In genomic region chr6:23006656-23007055, GRCh38 we compare ENCODE assay signal across 32 cellular contexts.
"Had no signal": no experiment of that assay in that cellular context is flagged by ENCODE, and none has a peak within 500 bp of the region (broad histone marks: within the 10 kb centered on the region; RNA-seq: fewer than 3 reads in every experiment).

No MANE protein-coding gene starts in this region.

- H3K4me3 ChIP-seq: esophagus squamous epithelium, gastrocnemius medialis, heart left ventricle had no signal

- H3K27ac ChIP-seq: brain microvascular endothelial cell, epithelial cell of prostate, esophagus squamous epithelium, foreskin keratinocyte, gastrocnemius medialis, heart left ventricle, WERI-Rb-1 had no signal

- DNase-seq: activated B cell treated with CpG ODN at 0.5 μM for 24 hours; activated CD4-positive, alpha-beta T cell treated with anti-CD3 and anti-CD28 coated beads for 48 hours; activated CD4-positive, alpha-beta T cell treated with anti-CD3 and anti-CD28 coated beads, Interleukin-2, amount 50 U/mL, for 1 hour; activated CD4-positive, alpha-beta T cell treated with anti-CD3 and anti-CD28 coated beads, Interleukin-2, amount 50 U/mL, for 48 hours; activated CD8-positive, alpha-beta memory T cell treated with anti-CD3 and anti-CD28 coated beads for 24 hours; activated CD8-positive, alpha-beta T cell treated with anti-CD3 and anti-CD28 coated beads for 36 hours; activated effector memory CD4-positive, alpha-beta T cell treated with Interleukin-2 at 50 U/mL for 16 hours; activated gamma-delta T cell treated with Interleukin-2 at 50 U/mL for 16 hours; activated naive CD4-positive, alpha-beta T cell treated with anti-CD3 and anti-CD28 coated beads, Interleukin-2, amount 50 U/mL, for 16 hours; activated naive CD4-positive, alpha-beta T cell treated with Interleukin-2 at 50 U/mL for 16 hours; activated T-cell treated with anti-CD3 and anti-CD28 coated beads, Interleukin-2, amount 50 U/mL, for 4 hours; amniotic stem cell; anterior cingulate cortex; brain microvascular endothelial cell; cortex of kidney; dermis blood vessel endothelial cell; effector CD4-positive, alpha-beta T cell; effector memory CD8-positive, alpha-beta T cell; esophagus squamous epithelium; foreskin keratinocyte; gastrocnemius medialis; glutamatergic neuron; heart left ventricle; T-helper 1 cell; T-helper 17 cell; T1000; WERI-Rb-1 had no signal

- FAIRE-seq: astrocyte, bronchial epithelial cell, colon, endothelial cell of umbilical vein had no signal

- H3K36me3 ChIP-seq: brain microvascular endothelial cell, esophagus squamous epithelium, gastrocnemius medialis, heart left ventricle, WERI-Rb-1 had no signal

- H3K27me3 ChIP-seq: brain microvascular endothelial cell, esophagus squamous epithelium, foreskin keratinocyte, gastrocnemius medialis, heart left ventricle had no signal

- H3K4me1 ChIP-seq: esophagus squamous epithelium, foreskin keratinocyte had no signal

- H3K9me3 ChIP-seq: esophagus squamous epithelium, gastrocnemius medialis had no signal
